Comparison of ENCODE assay signal across 18 cellular contexts in genomic region chr3:12454076-12454807, GRCh38. TPM values are rescaled to one million over a fixed set of nuclear protein-coding genes. Genes with fewer than 3 reads are reported as not detected.
DNase-seq lines count a peak whose midpoint lies in the region; TF ChIP-seq lines count a peak whose summit lies in the region.
"Had no signal": no experiment of that assay in that cellular context is flagged by ENCODE, and none has a peak within 500 bp of the region (broad histone marks: within the 10 kb centered on the region; RNA-seq: fewer than 3 reads in every experiment).

No MANE protein-coding gene starts in this region.

- peak; percentile 27 for DNase-seq in MCF 10A (ENCODE audit: unreplicated experiment)
- no peak for DNase-seq in breast epithelium (ENCODE audit: low spot score in 2 of 2)
- peak; percentile 37 for DNase-seq in RKO (ENCODE audit: low spot score)
- DNase-seq in fibroblast of mammary gland (ENCODE audit: low read depth) = peak; percentile 68
- no peak for DNase-seq in cerebellar nuclear complex (lab: John Stamatoyannopoulos, UW)
- DNase-seq in NCI-H187 treated with DMSO at 0.1 percent for 48 hours (lab: John Stamatoyannopoulos, UW) = no peak
- no peak for DNase-seq in head of caudate nucleus
- DNase-seq in stimulated activated CD4-positive, alpha-beta T cell treated with anti-CD3 and anti-CD28 coated beads, Interleukin-15, amount 100 ng/mL, for 24 hours = no peak
- DNase-seq: activated CD4-positive, alpha-beta T cell treated with anti-CD3 and anti-CD28 coated beads for 48 hours; Calu3; KBM-7; NCI-H1436; NCI-H510A; T-helper 17 cell; uterus had no signal

- no peak for TF ChIP-seq POLR2A in breast epithelium (IDR thresholded peaks at IDR 0.05)

- H3K4me1 ChIP-seq in breast epithelium = no peaks in the 10 kb centered on the region
- H3K4me1 ChIP-seq: uterus had no signal

- POLR2A ChIA-PET in MCF 10A (lab: Yijun Ruan, JAX) = no interaction called here

- TF ChIP-seq CTCF in MCF 10A (IDR thresholded peaks at IDR 0.05; ENCODE audit: unreplicated experiment) (no peak), breast epithelium (IDR thresholded peaks at IDR 0.05) (no peak), fibroblast of mammary gland (conservative IDR thresholded peaks at IDR 0.05; ENCODE audit: control insufficient read depth, insufficient read depth, low read depth, low read length) (no peak)

- CTCF ChIA-PET in MCF 10A (lab: Yijun Ruan, JAX) = interaction anchor here (1.8 kb wide), 1 partner anchor 17 kb away, joined by 10 read pairs; no protein-coding TSS in a partner anchor

- H3K9me3 Mint-ChIP-seq in MCF 10A (ENCODE audit: unreplicated experiment) = no peaks in the 10 kb centered on the region
- H3K9me3 Mint-ChIP-seq: memory B cell; stimulated activated naive CD8-positive, alpha-beta T cell treated with anti-CD3 and anti-CD28 coated beads, Interleukin-15, Interleukin-2, amounts not matched to agents 100 ng/mL and 50 ng/mL, for 24 hours had no signal

- no peaks in the 10 kb centered on the region for H3K36me3 ChIP-seq in breast epithelium
- H3K36me3 ChIP-seq: uterus had no signal

- H3K4me3 ChIP-seq in breast epithelium (no peak overlapping the region), fibroblast of mammary gland (ENCODE audit: control insufficient read depth, low read depth, low read length) (no peak overlapping the region)
- H3K4me3 ChIP-seq: dorsolateral prefrontal cortex, uterus had no signal

- H3K27ac ChIP-seq in breast epithelium = no peak overlapping the region
- H3K27ac ChIP-seq: dorsolateral prefrontal cortex, uterus had no signal

- no peaks in the 10 kb centered on the region for H3K4me1 Mint-ChIP-seq in MCF 10A (ENCODE audit: insufficient read depth, unreplicated experiment)
- H3K4me1 Mint-ChIP-seq: memory B cell had no signal

- BruUV-seq in MCF 10A (replicated peaks; lab: Mats Ljungman, UMichigan) = no TSS peak

- no peak overlapping the region for H3K4me3 Mint-ChIP-seq in MCF 10A (ENCODE audit: unreplicated experiment)
- H3K4me3 Mint-ChIP-seq: memory B cell; stimulated activated naive CD8-positive, alpha-beta T cell treated with anti-CD3 and anti-CD28 coated beads, Interleukin-15, Interleukin-2, amounts not matched to agents 100 ng/mL and 50 ng/mL, for 24 hours; T-helper 17 cell had no signal

- no peaks in the 10 kb centered on the region for H3K27me3 ChIP-seq in breast epithelium
- H3K27me3 ChIP-seq: dorsolateral prefrontal cortex, uterus had no signal

- H3K27me3 Mint-ChIP-seq in MCF 10A (ENCODE audit: insufficient read depth, unreplicated experiment) = no peaks in the 10 kb centered on the region
- H3K27me3 Mint-ChIP-seq: stimulated activated naive CD8-positive, alpha-beta T cell treated with anti-CD3 and anti-CD28 coated beads, Interleukin-15, Interleukin-2, amounts not matched to agents 100 ng/mL and 50 ng/mL, for 24 hours; T-helper 17 cell had no signal

- intact Hi-C loops in MCF 10A (cut with micrococcal nuclease) = no loop called here
- intact Hi-C loops in breast epithelium (cut with DNase I; ENCODE audit: low total_unique reads) = no loop called here
- intact Hi-C loops in head of caudate nucleus (cut with DNase I) = no loop called here

- H3K36me3 Mint-ChIP-seq in MCF 10A (ENCODE audit: insufficient read depth, unreplicated experiment) = no peaks in the 10 kb centered on the region
- H3K36me3 Mint-ChIP-seq: memory B cell had no signal

- H3K9me3 ChIP-seq in breast epithelium = peaks cover 0 to 4% of the 10 kb centered on the region in 2 donors
- H3K9me3 ChIP-seq: uterus had no signal

- no peak overlapping the region for H3K27ac Mint-ChIP-seq in MCF 10A (ENCODE audit: low read depth, unreplicated experiment)
- H3K27ac Mint-ChIP-seq: memory B cell; stimulated activated naive CD8-positive, alpha-beta T cell treated with anti-CD3 and anti-CD28 coated beads, Interleukin-15, Interleukin-2, amounts not matched to agents 100 ng/mL and 50 ng/mL, for 24 hours; T-helper 17 cell had no signal

RNA-seq across cellular contexts. Expression of gene TSEN2, which starts 30.0 kb away (rescaled TPM):
- 24.5 and 32.3 TPM in 2 replicates for total RNA-seq in MCF 10A (2022)
- total RNA-seq in breast epithelium = 10 to 100 TPM; 20.0 to 32.8 (median 26.5) TPM

Comparison
In these comparisons a context has a peak if more than half of its experiments do, and no peak if none do; other contexts are left out.
1. DNase-seq: peak in MCF 10A (single experiment), RKO (single experiment) and fibroblast of mammary gland (single experiment); none in breast epithelium (0 of 2), cerebellar nuclear complex (0 of 2), NCI-H187 treated with DMSO at 0.1 percent for 48 hours (single experiment), head of caudate nucleus (0 of 42) and stimulated activated CD4-positive, alpha-beta T cell treated with anti-CD3 and anti-CD28 coated beads, Interleukin-15, amount 100 ng/mL, for 24 hours (single experiment).